8 cellular contexts compared by ENCODE assay signal in the genomic region with DNA sequence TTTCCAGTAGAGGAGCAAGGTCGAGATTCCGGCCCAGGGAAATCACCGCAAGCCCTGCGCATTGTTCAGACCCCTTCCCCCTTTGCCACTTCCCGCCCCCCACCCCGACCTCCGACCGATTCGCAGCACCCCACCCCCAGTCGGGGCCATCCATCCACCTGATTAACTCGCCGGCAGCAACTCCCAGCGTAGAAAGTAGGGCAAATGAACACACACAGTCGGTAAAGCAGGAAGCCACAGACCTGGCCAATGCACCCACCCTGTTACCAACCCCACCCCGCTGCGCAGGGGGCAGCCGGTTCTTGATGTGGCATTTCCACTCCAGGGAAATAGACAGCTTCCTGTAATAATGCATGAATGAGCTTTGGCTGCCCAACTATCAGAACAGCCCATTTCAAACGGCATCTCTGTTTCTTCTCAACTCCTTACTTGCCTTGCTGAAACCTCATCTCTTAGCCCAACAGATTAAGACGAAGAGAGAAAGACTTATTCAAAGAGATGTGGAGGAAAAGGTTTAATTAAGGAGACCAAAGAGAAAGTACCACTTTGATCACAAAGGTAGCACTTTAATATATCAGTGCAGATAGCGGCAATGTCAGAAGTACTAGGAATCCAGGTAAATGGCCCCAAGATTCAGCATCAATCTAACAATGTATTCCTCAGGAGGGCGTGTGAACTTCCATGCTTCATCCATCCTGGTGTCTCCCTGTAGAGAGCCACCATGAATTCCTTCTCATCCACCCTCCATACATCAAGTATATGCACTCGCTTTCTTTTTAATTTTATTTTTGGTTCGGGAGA. TPM values are rescaled to one million over a fixed set of nuclear protein-coding genes. Genes with fewer than 3 reads are reported as not detected.
A peak's percentile ranks its signal among the peaks of the same experiment; 100 is the strongest.
DNase-seq lines count a peak whose midpoint lies in the region; ATAC-seq and TF ChIP-seq lines count a peak whose summit lies in the region.

No MANE protein-coding gene starts in this region.

- peak overlapping the region; percentile 83 for H3K4me3 ChIP-seq in fibroblast of villous mesenchyme (ENCODE audit: low read depth, low read length)
- H3K4me3 ChIP-seq in prostate gland: peak overlapping the region; percentile 59 to 61

- peak overlapping the region; percentile 46 for H3K27ac Mint-ChIP-seq in activated T-cell treated with anti-CD3 and anti-CD28 coated beads, Interleukin-2, amount 50 U/mL, for 72 hours

- peak; percentile 20 for DNase-seq in HuH-7 (ENCODE audit: low spot score)
- DNase-seq in activated T-cell treated with anti-CD3 and anti-CD28 coated beads, Interleukin-2, amount 50 U/mL, for 72 hours: peak; percentile 43 to 50
- no peak for DNase-seq in fibroblast of villous mesenchyme (ENCODE audit: low read depth)
- DNase-seq in prostate gland (ENCODE audit: low spot score): no peak
- DNase-seq in germinal center (ENCODE audit: low spot score): no peak

- ATAC-seq in activated T-cell treated with anti-CD3 and anti-CD28 coated beads, Interleukin-2, amount 50 U/mL, for 72 hours (replicated peaks in 1 of 2): no peak
- no peak for ATAC-seq in HG03520 (IDR thresholded peaks at IDR 0.05; ENCODE audit: unreplicated experiment)
- ATAC-seq in GM21529 (IDR thresholded peaks at IDR 0.05; ENCODE audit: unreplicated experiment): no peak
- no peak for ATAC-seq in GM21526 (IDR thresholded peaks at IDR 0.05; ENCODE audit: low FRiP score, unreplicated experiment)

- peaks cover 5 to 6% of the 10 kb centered on the region in 2 donors for H3K36me3 Mint-ChIP-seq in activated T-cell treated with anti-CD3 and anti-CD28 coated beads, Interleukin-2, amount 50 U/mL, for 72 hours (ENCODE audit: insufficient read depth in 2 of 2)

- WGBS in prostate gland: 52% methylated on average over 23 of the region's 23 CpGs

- intact Hi-C loops in prostate gland (cut with DNase I): loop anchor here (5.0 to 10.0 kb wide), 3 partner anchors 76 to 173 kb away; no protein-coding TSS in a partner anchor

- no peaks in the 10 kb centered on the region for H3K9me3 Mint-ChIP-seq in activated T-cell treated with anti-CD3 and anti-CD28 coated beads, Interleukin-2, amount 50 U/mL, for 72 hours

- no peak overlapping the region for H3K27ac ChIP-seq in prostate gland

- peak overlapping the region; percentile 94 to 97 for H3K4me3 Mint-ChIP-seq in activated T-cell treated with anti-CD3 and anti-CD28 coated beads, Interleukin-2, amount 50 U/mL, for 72 hours

- TF ChIP-seq POLR2A in prostate gland (IDR thresholded peaks at IDR 0.05): no peak

- H3K4me1 Mint-ChIP-seq in activated T-cell treated with anti-CD3 and anti-CD28 coated beads, Interleukin-2, amount 50 U/mL, for 72 hours (ENCODE audit: low read depth): peaks cover 50% of the 10 kb centered on the region

- no peaks in the 10 kb centered on the region for H3K27me3 Mint-ChIP-seq in activated T-cell treated with anti-CD3 and anti-CD28 coated beads, Interleukin-2, amount 50 U/mL, for 72 hours (ENCODE audit: low read depth)

- TF ChIP-seq CTCF in fibroblast of villous mesenchyme (IDR thresholded peaks at IDR 0.05; ENCODE audit: insufficient read depth, low read depth, low read length) (no peak), prostate gland (IDR thresholded peaks at IDR 0.05) (no peak)

- no peaks in the 10 kb centered on the region for H3K4me1 ChIP-seq in prostate gland (replicated peaks)

- H3K36me3 ChIP-seq in prostate gland: no peaks in the 10 kb centered on the region

- peaks cover 3% of the 10 kb centered on the region for H3K27me3 ChIP-seq in prostate gland (replicated peaks; ENCODE audit: insufficient read depth)

- no peaks in the 10 kb centered on the region for H3K9me3 ChIP-seq in prostate gland

RNA-seq across cellular contexts. Expression of a gene that starts 1.9 kb away (rescaled TPM):
- total RNA-seq in activated T-cell treated with anti-CD3 and anti-CD28 coated beads, Interleukin-2, amount 50 U/mL, for 72 hours: 10 to 100 TPM; 32.2 to 43.2 TPM
- total RNA-seq in fibroblast of villous mesenchyme: 5.2 and 7.7 TPM in 2 replicates
- 10 to 100 TPM in 1 of 2 donors, 1 to 10 TPM in 1; 5.6 to 47.1 TPM for total RNA-seq in prostate gland

Comparison
In these comparisons a context has a peak if more than half of its experiments do, and no peak if none do; other contexts are left out.
1. DNase-seq: peak in HuH-7 (single experiment) and activated T-cell treated with anti-CD3 and anti-CD28 coated beads, Interleukin-2, amount 50 U/mL, for 72 hours (2 of 2); none in fibroblast of villous mesenchyme (single experiment), prostate gland (single experiment) and germinal center (single experiment).